ENCODE assay signal across 2 cellular contexts in the genomic region with DNA sequence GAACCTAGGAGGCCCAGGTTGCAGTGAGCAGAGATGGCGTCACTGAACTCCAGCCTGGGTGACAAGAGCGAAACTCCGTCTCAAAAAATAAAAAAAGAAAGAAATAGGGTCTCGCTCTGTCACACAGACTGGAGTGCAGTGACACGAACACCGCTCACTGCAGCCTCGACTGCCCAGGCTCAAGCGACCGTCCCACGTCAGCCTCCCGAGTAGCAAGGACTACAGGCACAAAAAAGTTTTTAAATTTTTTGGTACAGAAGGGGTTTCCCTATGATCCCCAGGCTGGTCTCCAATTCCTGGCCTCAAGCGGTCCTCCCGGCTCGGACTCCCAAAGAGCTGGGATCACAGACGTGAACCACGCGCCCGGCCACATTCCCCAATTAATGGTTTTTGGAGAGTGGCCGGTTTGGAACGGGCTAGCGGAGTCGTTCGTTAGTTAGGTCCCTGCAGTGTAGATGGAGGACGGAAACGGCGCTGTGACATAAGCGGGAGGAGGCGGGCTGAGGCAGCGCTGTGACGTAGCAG.
TF ChIP-seq lines count a peak whose summit lies in the region.

No MANE protein-coding gene starts in this region.

TF ChIP-seq in A549, 52 proteins besides CTCF, POLR2A, EP300 and RAD21:
- TF ChIP-seq PHF8 (IDR thresholded peaks at IDR 0.05; ENCODE audit: borderline replicate concordance, low read depth) = peak; percentile 44; the same call in 1 of the 2 replicates
- no peak for TF ChIP-seq ZNF302 (CRISPR knock-in tag; IDR thresholded peaks at IDR 0.05)
- TF ChIP-seq, protein P1, sequence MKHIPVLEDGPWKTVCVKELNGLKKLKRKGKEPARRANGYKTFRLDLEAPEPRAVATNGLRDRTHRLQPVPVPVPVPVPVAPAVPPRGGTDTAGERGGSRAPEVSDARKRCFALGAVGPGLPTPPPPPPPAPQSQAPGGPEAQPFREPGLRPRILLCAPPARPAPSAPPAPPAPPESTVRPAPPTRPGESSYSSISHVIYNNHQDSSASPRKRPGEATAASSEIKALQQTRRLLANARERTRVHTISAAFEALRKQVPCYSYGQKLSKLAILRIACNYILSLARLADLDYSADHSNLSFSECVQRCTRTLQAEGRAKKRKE (CRISPR knock-in tag; IDR thresholded peaks at IDR 0.05; ENCODE audit: low read depth) = no peak
- TF ChIP-seq, protein P2, sequence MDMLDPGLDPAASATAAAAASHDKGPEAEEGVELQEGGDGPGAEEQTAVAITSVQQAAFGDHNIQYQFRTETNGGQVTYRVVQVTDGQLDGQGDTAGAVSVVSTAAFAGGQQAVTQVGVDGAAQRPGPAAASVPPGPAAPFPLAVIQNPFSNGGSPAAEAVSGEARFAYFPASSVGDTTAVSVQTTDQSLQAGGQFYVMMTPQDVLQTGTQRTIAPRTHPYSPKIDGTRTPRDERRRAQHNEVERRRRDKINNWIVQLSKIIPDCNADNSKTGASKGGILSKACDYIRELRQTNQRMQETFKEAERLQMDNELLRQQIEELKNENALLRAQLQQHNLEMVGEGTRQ (IDR thresholded peaks at IDR 0.05) = no peak
- no peak for TF ChIP-seq GATA3 (IDR thresholded peaks at IDR 0.05; ENCODE audit: borderline replicate concordance)
- no peak for TF ChIP-seq FOXS1 (CRISPR knock-in tag; IDR thresholded peaks at IDR 0.05)
- no peak for TF ChIP-seq SMC3 (IDR thresholded peaks at IDR 0.05)
- no peak for TF ChIP-seq HEYL (CRISPR knock-in tag; IDR thresholded peaks at IDR 0.05)
- TF ChIP-seq, protein P3, sequence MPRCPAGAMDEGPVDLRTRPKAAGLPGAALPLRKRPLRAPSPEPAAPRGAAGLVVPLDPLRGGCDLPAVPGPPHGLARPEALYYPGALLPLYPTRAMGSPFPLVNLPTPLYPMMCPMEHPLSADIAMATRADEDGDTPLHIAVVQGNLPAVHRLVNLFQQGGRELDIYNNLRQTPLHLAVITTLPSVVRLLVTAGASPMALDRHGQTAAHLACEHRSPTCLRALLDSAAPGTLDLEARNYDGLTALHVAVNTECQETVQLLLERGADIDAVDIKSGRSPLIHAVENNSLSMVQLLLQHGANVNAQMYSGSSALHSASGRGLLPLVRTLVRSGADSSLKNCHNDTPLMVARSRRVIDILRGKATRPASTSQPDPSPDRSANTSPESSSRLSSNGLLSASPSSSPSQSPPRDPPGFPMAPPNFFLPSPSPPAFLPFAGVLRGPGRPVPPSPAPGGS (IDR thresholded peaks at IDR 0.05) = 0 out of 3 replicates have a peak, but pooled peaks have one; percentile 30
- TF ChIP-seq HDAC2 (IDR thresholded peaks at IDR 0.05) = no peak
- TF ChIP-seq JUN (IDR thresholded peaks at IDR 0.05) = peak in 1 of 2 experiments; percentile 34; a peak in 2 of 5 replicates
- TF ChIP-seq RCOR1 (IDR thresholded peaks at IDR 0.05; ENCODE audit: low read depth, low read length) = no peak
- TF ChIP-seq NR3C1 (IDR thresholded peaks at IDR 0.05) = no peak
- TF ChIP-seq SREBF2 (IDR thresholded peaks at IDR 0.05) = no peak

TF ChIP-seq in IMR-90, 13 proteins besides CTCF, POLR2A, EP300 and RAD21:
- TF ChIP-seq MAZ (IDR thresholded peaks at IDR 0.05; ENCODE audit: borderline replicate concordance, low read depth, low read length) (no peak), CEBPB (IDR thresholded peaks at IDR 0.05; ENCODE audit: low read depth, low read length) (no peak), RCOR1 (IDR thresholded peaks at IDR 0.05; ENCODE audit: insufficient replicate concordance, low read length) (no peak), BHLHE40 (IDR thresholded peaks at IDR 0.05; ENCODE audit: low read depth, low read length) (no peak), CHD1 (IDR thresholded peaks at IDR 0.05; ENCODE audit: low read depth, low read length) (no peak), NFE2L2 (IDR thresholded peaks at IDR 0.05; ENCODE audit: low read depth, low read length) (no peak), FOS (IDR thresholded peaks at IDR 0.05; ENCODE audit: low read depth, low read length) (no peak), RFX5 (IDR thresholded peaks at IDR 0.05; ENCODE audit: low read depth, low read length) (no peak), MAFK (IDR thresholded peaks at IDR 0.05; ENCODE audit: low read depth, low read length) (no peak), SMC3 (IDR thresholded peaks at IDR 0.05; ENCODE audit: low read depth, low read length) (no peak), MXI1 (IDR thresholded peaks at IDR 0.05; ENCODE audit: borderline replicate concordance, low read depth, low read length) (no peak)
- TF ChIP-seq, protein P4, sequence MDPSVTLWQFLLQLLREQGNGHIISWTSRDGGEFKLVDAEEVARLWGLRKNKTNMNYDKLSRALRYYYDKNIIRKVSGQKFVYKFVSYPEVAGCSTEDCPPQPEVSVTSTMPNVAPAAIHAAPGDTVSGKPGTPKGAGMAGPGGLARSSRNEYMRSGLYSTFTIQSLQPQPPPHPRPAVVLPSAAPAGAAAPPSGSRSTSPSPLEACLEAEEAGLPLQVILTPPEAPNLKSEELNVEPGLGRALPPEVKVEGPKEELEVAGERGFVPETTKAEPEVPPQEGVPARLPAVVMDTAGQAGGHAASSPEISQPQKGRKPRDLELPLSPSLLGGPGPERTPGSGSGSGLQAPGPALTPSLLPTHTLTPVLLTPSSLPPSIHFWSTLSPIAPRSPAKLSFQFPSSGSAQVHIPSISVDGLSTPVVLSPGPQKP (IDR thresholded peaks at IDR 0.05; ENCODE audit: borderline replicate concordance, low read depth, low read length) = no peak
- TF ChIP-seq, protein P2 (IDR thresholded peaks at IDR 0.05; ENCODE audit: low read depth, low read length) = no peak
